In genomic region chr6:36337814-36338213, GRCh38 we compare ENCODE assay signal across 18 cellular contexts. TPM values are rescaled to one million over a fixed set of nuclear protein-coding genes. Genes with fewer than 3 reads are reported as not detected.
DNase-seq lines count a peak whose midpoint lies in the region; ATAC-seq and TF ChIP-seq lines count a peak whose summit lies in the region.
"Had no signal": no experiment of that assay in that cellular context is flagged by ENCODE, and none has a peak within 500 bp of the region (broad histone marks: within the 10 kb centered on the region; RNA-seq: fewer than 3 reads in every experiment).

No MANE protein-coding gene starts in this region.

- H3K36me3 ChIP-seq in aorta (ENCODE audit: control insufficient read depth in 1 of 2, insufficient read depth in 2 of 2, low read length in 1 of 2): no peaks in the 10 kb centered on the region

- intact Hi-C loops in natural killer cell (cut with micrococcal nuclease): no loop called here
- intact Hi-C loops in aorta (cut with DNase I): no loop called here

- H3K27me3 Mint-ChIP-seq in natural killer cell treated with Interleukin-12 subunit alpha and Interleukin-12 subunit beta and Interleukin-15 and Interleukin-18, amount 100 ng/mL, for 72 hours: peaks cover 43 to 48% of the 10 kb centered on the region in 2 donors
- peaks cover 40 to 51% of the 10 kb centered on the region in 2 donors for H3K27me3 Mint-ChIP-seq in natural killer cell (ENCODE audit: low read depth in 2 of 2)
- H3K27me3 Mint-ChIP-seq in T-helper 17 cell: peaks cover 52% of the 10 kb centered on the region
- peaks cover 49% of the 10 kb centered on the region for H3K27me3 Mint-ChIP-seq in activated T-cell treated with anti-CD3 and anti-CD28 coated beads, Interleukin-2, amount 50 U/mL, for 24 hours

- no peaks in the 10 kb centered on the region for H3K36me3 Mint-ChIP-seq in natural killer cell treated with Interleukin-12 subunit alpha and Interleukin-12 subunit beta and Interleukin-15 and Interleukin-18, amount 100 ng/mL, for 72 hours
- no peaks in the 10 kb centered on the region for H3K36me3 Mint-ChIP-seq in natural killer cell
- peaks cover 5% of the 10 kb centered on the region for H3K36me3 Mint-ChIP-seq in T-helper 17 cell (ENCODE audit: low read depth)
- H3K36me3 Mint-ChIP-seq in activated T-cell treated with anti-CD3 and anti-CD28 coated beads, Interleukin-2, amount 50 U/mL, for 24 hours (ENCODE audit: low read depth): no peaks in the 10 kb centered on the region

- H3K4me3 Mint-ChIP-seq in natural killer cell treated with Interleukin-12 subunit alpha and Interleukin-12 subunit beta and Interleukin-15 and Interleukin-18, amount 100 ng/mL, for 72 hours: no peak overlapping the region
- H3K4me3 Mint-ChIP-seq in natural killer cell (no peak overlapping the region), T-helper 17 cell (no peak overlapping the region)
- H3K4me3 Mint-ChIP-seq in activated T-cell treated with anti-CD3 and anti-CD28 coated beads, Interleukin-2, amount 50 U/mL, for 24 hours: no peak overlapping the region

- H3K9me3 ChIP-seq in T-helper 17 cell (ENCODE audit: control insufficient read depth, low read length, poor library complexity, severe bottlenecking): no peaks in the 10 kb centered on the region
- H3K9me3 ChIP-seq in aorta (ENCODE audit: control insufficient read depth, low read length): no peaks in the 10 kb centered on the region

- no peak overlapping the region for H3K27ac ChIP-seq in aorta (ENCODE audit: low read depth in 1 of 2, low read length in 2 of 2)
- H3K27ac ChIP-seq: KMS-11, SK-N-MC had no signal

- no peak for ATAC-seq in natural killer cell treated with Interleukin-12 subunit alpha and Interleukin-12 subunit beta and Interleukin-15 and Interleukin-18, amount 100 ng/mL, for 72 hours
- ATAC-seq in natural killer cell (no peak), T-helper 17 cell (no peak), aorta (ENCODE audit: low FRiP score) (no peak)
- ATAC-seq: Panc1 had no signal

- 95% methylated on average over 1 of the region's 1 CpG for WGBS in aorta, 2 donors

- H3K27ac Mint-ChIP-seq in natural killer cell treated with Interleukin-12 subunit alpha and Interleukin-12 subunit beta and Interleukin-15 and Interleukin-18, amount 100 ng/mL, for 72 hours: no peak overlapping the region
- no peak overlapping the region for H3K27ac Mint-ChIP-seq in natural killer cell
- H3K27ac Mint-ChIP-seq in T-helper 17 cell: peak overlapping the region; percentile 75
- no peak overlapping the region for H3K27ac Mint-ChIP-seq in activated T-cell treated with anti-CD3 and anti-CD28 coated beads, Interleukin-2, amount 50 U/mL, for 24 hours

- no peaks in the 10 kb centered on the region for H3K9me3 Mint-ChIP-seq in natural killer cell treated with Interleukin-12 subunit alpha and Interleukin-12 subunit beta and Interleukin-15 and Interleukin-18, amount 100 ng/mL, for 72 hours
- no peaks in the 10 kb centered on the region for H3K9me3 Mint-ChIP-seq in natural killer cell
- no peaks in the 10 kb centered on the region for H3K9me3 Mint-ChIP-seq in activated T-cell treated with anti-CD3 and anti-CD28 coated beads, Interleukin-2, amount 50 U/mL, for 24 hours

- H3K4me1 Mint-ChIP-seq in natural killer cell treated with Interleukin-12 subunit alpha and Interleukin-12 subunit beta and Interleukin-15 and Interleukin-18, amount 100 ng/mL, for 72 hours (ENCODE audit: low read depth in 2 of 2): peaks cover 11 to 13% of the 10 kb centered on the region in 2 donors
- H3K4me1 Mint-ChIP-seq in natural killer cell (peaks cover 4 to 5% of the 10 kb centered on the region in 2 donors), T-helper 17 cell (peaks cover 13% of the 10 kb centered on the region)
- peaks cover 14% of the 10 kb centered on the region for H3K4me1 Mint-ChIP-seq in activated T-cell treated with anti-CD3 and anti-CD28 coated beads, Interleukin-2, amount 50 U/mL, for 24 hours (ENCODE audit: low read depth)

- DNase-seq in DMS53 (lab: John Stamatoyannopoulos, UW): peak; percentile 45
- no peak for DNase-seq in DMS53 treated with DMSO at 0.1 percent for 48 hours (lab: John Stamatoyannopoulos, UW; ENCODE audit: unreplicated experiment)
- DNase-seq in natural killer cell treated with Interleukin-12 subunit alpha and Interleukin-12 subunit beta and Interleukin-15 and Interleukin-18, amount 100 ng/mL, for 72 hours (ENCODE audit: low spot score): peak; percentile 12
- no peak for DNase-seq in natural killer cell
- DNase-seq in T-helper 17 cell: no peak
- no peak for DNase-seq in activated T-cell treated with anti-CD3 and anti-CD28 coated beads, Interleukin-2, amount 50 U/mL, for 24 hours
- DNase-seq in retina: no peak
- DNase-seq in aorta: no peak
- DNase-seq: 8988T, C1 segment of cervical spinal cord, NCI-H1417 treated with DMSO at 0.1 percent for 48 hours, NCI-H2029 treated with DMSO at 0.1 percent for 48 hours, NCI-H526, Right ventricle myocardium superior had no signal

- no peaks in the 10 kb centered on the region for H3K27me3 ChIP-seq in aorta (ENCODE audit: control insufficient read depth in 1 of 2, insufficient read depth in 2 of 2, low read length in 1 of 2)

- H3K4me1 ChIP-seq in aorta (ENCODE audit: control insufficient read depth in 1 of 2, insufficient read depth in 2 of 2, low read length in 2 of 2): no peaks in the 10 kb centered on the region

- no peak for TF ChIP-seq CTCF in natural killer cell (IDR thresholded peaks at IDR 0.05)

- H3K4me3 ChIP-seq in aorta (ENCODE audit: low read length in 2 of 2): no peak overlapping the region
- H3K4me3 ChIP-seq: SK-N-MC had no signal

RNA-seq across cellular contexts. Expression of gene BNIP5, which starts 1.1 kb away (rescaled TPM):
- not detected for total RNA-seq in natural killer cell treated with Interleukin-12 subunit alpha and Interleukin-12 subunit beta and Interleukin-15 and Interleukin-18, amount 100 ng/mL, for 72 hours
- not detected for total RNA-seq in natural killer cell
- not detected for total RNA-seq in T-helper 17 cell
- total RNA-seq in aorta: not detected
- 1 to 10 TPM in 1 of 2 donors, not detected in 1; 2.3 TPM for polyA plus RNA-seq in aorta
- total RNA-seq: M059J, Right ventricle myocardium superior had no signal

RNA-seq across cellular contexts. Expression of gene ETV7, which starts 49.7 kb away (rescaled TPM):
- 10 to 100 TPM in 1 of 2 donors, 1 to 10 TPM in 1; 6.9 to 19.8 TPM for total RNA-seq in natural killer cell treated with Interleukin-12 subunit alpha and Interleukin-12 subunit beta and Interleukin-15 and Interleukin-18, amount 100 ng/mL, for 72 hours
- total RNA-seq in natural killer cell: 1 to 10 TPM in 2 of 3 donors, under 1 TPM in 1; 0.96 to 2.8 (median 1.7) TPM
- 1 to 10 TPM in 1 of 2 donors, under 1 TPM in 1; 0.37 to 2.6 TPM for total RNA-seq in T-helper 17 cell
- total RNA-seq in aorta: 1 to 10 TPM; 2.2 to 2.8 TPM
- 1 to 10 TPM; 3.4 to 5.4 TPM for polyA plus RNA-seq in aorta
- total RNA-seq: Right ventricle myocardium superior had no signal

Comparison
In these comparisons a context has a peak if more than half of its experiments do, and no peak if none do; other contexts are left out.
1. DNase-seq: peak in DMS53 (single experiment) and natural killer cell treated with Interleukin-12 subunit alpha and Interleukin-12 subunit beta and Interleukin-15 and Interleukin-18, amount 100 ng/mL, for 72 hours (single experiment); none in DMS53 treated with DMSO at 0.1 percent for 48 hours (single experiment), natural killer cell (single experiment), T-helper 17 cell (0 of 3), activated T-cell treated with anti-CD3 and anti-CD28 coated beads, Interleukin-2, amount 50 U/mL, for 24 hours (single experiment), retina (single experiment) and aorta (0 of 2).